Comparison of ENCODE assay signal across 8 cellular contexts in genomic region chrX:72121381-72121780, GRCh38. TPM values are rescaled to one million over a fixed set of nuclear protein-coding genes. Genes with fewer than 3 reads are reported as not detected.
DNase-seq lines count a peak whose midpoint lies in the region; ATAC-seq, FAIRE-seq and TF ChIP-seq lines count a peak whose summit lies in the region.

No MANE protein-coding gene starts in this region.

- no peaks in the 10 kb centered on the region for H3K36me3 ChIP-seq in heart left ventricle
- no peaks in the 10 kb centered on the region for H3K36me3 ChIP-seq in smooth muscle cell (ENCODE audit: low read depth)

- no peaks in the 10 kb centered on the region for H3K9me3 ChIP-seq in heart left ventricle
- no peaks in the 10 kb centered on the region for H3K9me3 ChIP-seq in smooth muscle cell (replicated peaks; ENCODE audit: low read depth)

- H2AFZ ChIP-seq in smooth muscle cell (ENCODE audit: low read depth) = no peak overlapping the region

- intact Hi-C loops in heart left ventricle (cut with DNase I) = loop anchor here in 3 of 10 donors (2.0 to 10.0 kb wide), 3 partner anchors 99 to 207 kb away; partner anchors contain the start of gene NHSL2 (in 1 of the 3)

- no peak overlapping the region for H3K9ac ChIP-seq in smooth muscle cell (ENCODE audit: low read depth)

- H3K4me3 ChIP-seq in heart left ventricle = no peak overlapping the region
- no peak overlapping the region for H3K4me3 ChIP-seq in smooth muscle cell

- peak; percentile 96 for ATAC-seq in activated T-helper 17 cell treated with anti-CD3 and anti-CD28 coated beads, Interleukin-2, amount 50 U/mL, for 72 hours (replicated peaks)
- ATAC-seq in heart left ventricle (peak; percentile 53 to 90 (median 74)), GM21528 (IDR thresholded peaks at IDR 0.05; ENCODE audit: low FRiP score, unreplicated experiment) (no peak)

- peaks cover 22% of the 10 kb centered on the region for H3K4me1 Mint-ChIP-seq in activated T-helper 17 cell treated with anti-CD3 and anti-CD28 coated beads, Interleukin-2, amount 50 U/mL, for 72 hours

- DNase-seq in NCI-H2196 treated with DMSO at 0.1 percent for 48 hours (lab: John Stamatoyannopoulos, UW; ENCODE audit: unreplicated experiment) (peak; percentile 1), NCI-H2196 (lab: John Stamatoyannopoulos, UW; ENCODE audit: unreplicated experiment) (no peak), HTR-8/SVneo (ENCODE audit: insufficient read length, low spot score) (peak; percentile 73), heart left ventricle (peak; percentile 64 to 75 (median 72)), smooth muscle cell (lab: John Stamatoyannopoulos, UW; ENCODE audit: unreplicated experiment) (no peak), iPS-NIHi7 (ENCODE audit: extremely low spot score) (no peak)

- H3K36me3 Mint-ChIP-seq in activated T-helper 17 cell treated with anti-CD3 and anti-CD28 coated beads, Interleukin-2, amount 50 U/mL, for 72 hours (ENCODE audit: low read depth) = no peaks in the 10 kb centered on the region

- peak overlapping the region; percentile 56 for H3K4me2 ChIP-seq in smooth muscle cell

- no peaks in the 10 kb centered on the region for H3K27me3 Mint-ChIP-seq in activated T-helper 17 cell treated with anti-CD3 and anti-CD28 coated beads, Interleukin-2, amount 50 U/mL, for 72 hours

- no peaks in the 10 kb centered on the region for H3K9me3 Mint-ChIP-seq in activated T-helper 17 cell treated with anti-CD3 and anti-CD28 coated beads, Interleukin-2, amount 50 U/mL, for 72 hours

- H3K27ac ChIP-seq in heart left ventricle (peak overlapping the region in 11 of 12 donors; percentile 9 to 88 (median 67)), smooth muscle cell (ENCODE audit: low read depth) (peak overlapping the region; percentile 8)

- no peaks in the 10 kb centered on the region for H3K79me2 ChIP-seq in smooth muscle cell (ENCODE audit: low read depth)

- H3K27me3 ChIP-seq in heart left ventricle (peaks cover 0 to 29% (median 0%) of the 10 kb centered on the region in 9 donors), smooth muscle cell (ENCODE audit: low read depth) (no peaks in the 10 kb centered on the region)

- H3K4me3 Mint-ChIP-seq in activated T-helper 17 cell treated with anti-CD3 and anti-CD28 coated beads, Interleukin-2, amount 50 U/mL, for 72 hours = peak overlapping the region; percentile 42

- 35 to 58% (median 42%) methylated on average over 3 of the region's 3 CpGs for WGBS in heart left ventricle, 4 donors
- 36% methylated on average over 3 of the region's 3 CpGs for WGBS in smooth muscle cell (ENCODE audit: low lambda C conversion rate)

- TF ChIP-seq CTCF in heart left ventricle (IDR thresholded peaks at IDR 0.05) = no peak
- no peak for TF ChIP-seq CTCF in smooth muscle cell (IDR thresholded peaks at IDR 0.05; ENCODE audit: borderline replicate concordance, insufficient read depth, poor library complexity, severe bottlenecking)

- no peaks in the 10 kb centered on the region for H4K20me1 ChIP-seq in smooth muscle cell (ENCODE audit: low read depth)

- H3K4me1 ChIP-seq in heart left ventricle (peaks cover 0 to 60% (median 33%) of the 10 kb centered on the region in 12 donors), smooth muscle cell (ENCODE audit: low read depth) (no peaks in the 10 kb centered on the region)

- H3F3A ChIP-seq in smooth muscle cell (ENCODE audit: low read depth) = no peaks in the 10 kb centered on the region

- FAIRE-seq in HTR-8/SVneo (lab: Jason Lieb, UNC) = peak; percentile 44

- no peak for TF ChIP-seq POLR2A in heart left ventricle (IDR thresholded peaks at IDR 0.05)

- H3K27ac Mint-ChIP-seq in activated T-helper 17 cell treated with anti-CD3 and anti-CD28 coated beads, Interleukin-2, amount 50 U/mL, for 72 hours = peak overlapping the region; percentile 28

RNA-seq across cellular contexts. Expression of gene RTL5, which starts 10.3 kb away (rescaled TPM):
- 1 to 10 TPM in 1 of 2 donors, under 1 TPM in 1; 0.45 to 1.0 TPM for total RNA-seq in activated T-helper 17 cell treated with anti-CD3 and anti-CD28 coated beads, Interleukin-2, amount 50 U/mL, for 72 hours
- total RNA-seq in heart left ventricle (1 to 10 TPM; 1.2 to 6.0 (median 2.7) TPM), smooth muscle cell (2.7 and 3.6 TPM in 2 replicates)
- polyA plus RNA-seq in heart left ventricle (1 to 10 TPM; 1.5 to 1.6 TPM), smooth muscle cell (3.1 and 4.0 TPM in 2 replicates)

Comparison
In these comparisons a context has a peak if more than half of its experiments do, and no peak if none do; other contexts are left out.
1. DNase-seq: peak in NCI-H2196 treated with DMSO at 0.1 percent for 48 hours (single experiment), HTR-8/SVneo (single experiment) and heart left ventricle (5 of 5); none in NCI-H2196 (single experiment), smooth muscle cell (single experiment) and iPS-NIHi7 (single experiment).